24 cellular contexts compared by ENCODE assay signal in genomic region chr6:31886426-31887068, GRCh38. TPM values are rescaled to one million over a fixed set of nuclear protein-coding genes. Genes with fewer than 3 reads are reported as not detected.
"Had no signal": no experiment of that assay in that cellular context is flagged by ENCODE, and none has a peak within 500 bp of the region (broad histone marks: within the 10 kb centered on the region; RNA-seq: fewer than 3 reads in every experiment).

No MANE protein-coding gene starts in this region.

- H3K4me1 Mint-ChIP-seq: activated CD4-positive, alpha-beta T cell treated with anti-CD3 and anti-CD28 coated beads, Interleukin-2, amount 10 ng/mL, durations not matched to agents 7 days and 5 days; memory B cell; nephron had no signal

- ATAC-seq: activated T-cell treated with anti-CD3 and anti-CD28 coated beads, Interleukin-2, amount 50 U/mL, for 72 hours; gastrocnemius medialis; stimulated activated naive B cell treated with anti-CD40 and anti-IgM and Interleukin-4, amounts not matched to agents 10 μg/mL and 1 μg/mL and 100 μg/mL, for 72 hours; upper lobe of right lung had no signal

- H3K27me3 Mint-ChIP-seq: activated CD4-positive, alpha-beta T cell treated with anti-CD3 and anti-CD28 coated beads, Interleukin-2, amount 10 ng/mL, durations not matched to agents 7 days and 5 days; activated naive CD4-positive, alpha-beta T cell treated with anti-CD3 and anti-CD28 coated beads, Interleukin-2, amount 10 ng/mL, durations not matched to agents 7 days and 5 days; memory B cell; stimulated activated naive B cell treated with anti-CD40 and anti-IgM and Interleukin-4, amounts not matched to agents 10 μg/mL and 1 μg/mL and 100 μg/mL, for 72 hours had no signal

- H3K27me3 ChIP-seq: esophagus squamous epithelium, gastrocnemius medialis, sigmoid colon, upper lobe of right lung had no signal

- DNase-seq: activated CD4-positive, alpha-beta T cell treated with anti-CD3 and anti-CD28 coated beads, Interleukin-2, amount 10 ng/mL, durations not matched to agents 7 days and 5 days; activated CD4-positive, CD25-positive, alpha-beta regulatory T cell treated with anti-CD3 and anti-CD28 coated beads, Interleukin-2, amount 50 U/mL, for 72 hours; activated CD8-positive, alpha-beta memory T cell treated with anti-CD3 and anti-CD28 coated beads for 24 hours; activated effector memory CD4-positive, alpha-beta T cell treated with anti-CD3 and anti-CD28 coated beads, Interleukin-2, amount 50 U/mL, for 16 hours; activated naive CD4-positive, alpha-beta T cell treated with anti-CD3 and anti-CD28 coated beads, Interleukin-2, amount 10 ng/mL, durations not matched to agents 7 days and 5 days; activated T-cell treated with anti-CD3 and anti-CD28 coated beads, Interleukin-2, amount 50 U/mL, for 72 hours; amygdala; cerebellar nuclear complex; esophagus squamous epithelium; gastrocnemius medialis; head of caudate nucleus; hypothalamus; nucleus accumbens; sigmoid colon; stimulated activated CD4-positive, alpha-beta T cell treated with anti-CD3 and anti-CD28 coated beads, Interleukin-15, amount 100 ng/mL, for 24 hours; stimulated activated naive B cell treated with anti-CD40 and anti-IgM and Interleukin-4, amounts not matched to agents 10 μg/mL and 1 μg/mL and 100 μg/mL, for 72 hours; upper lobe of right lung; WERI-Rb-1 had no signal

- H3K4me3 ChIP-seq: coronary artery, esophagus squamous epithelium, gastrocnemius medialis, sigmoid colon, smooth muscle cell, thoracic aorta, upper lobe of right lung had no signal

- H3K4me3 Mint-ChIP-seq: activated CD4-positive, alpha-beta T cell treated with anti-CD3 and anti-CD28 coated beads, Interleukin-2, amount 10 ng/mL, durations not matched to agents 7 days and 5 days; activated naive CD4-positive, alpha-beta T cell treated with anti-CD3 and anti-CD28 coated beads, Interleukin-2, amount 10 ng/mL, durations not matched to agents 7 days and 5 days; activated T-cell treated with anti-CD3 and anti-CD28 coated beads, Interleukin-2, amount 50 U/mL, for 72 hours; memory B cell; nephron; stimulated activated naive B cell treated with anti-CD40 and anti-IgM and Interleukin-4, amounts not matched to agents 10 μg/mL and 1 μg/mL and 100 μg/mL, for 72 hours had no signal

- H3K9me3 ChIP-seq: esophagus squamous epithelium, gastrocnemius medialis, sigmoid colon, thoracic aorta, upper lobe of right lung had no signal

- H3K27ac Mint-ChIP-seq: activated CD4-positive, alpha-beta T cell treated with anti-CD3 and anti-CD28 coated beads, Interleukin-2, amount 10 ng/mL, durations not matched to agents 7 days and 5 days; activated naive CD4-positive, alpha-beta T cell treated with anti-CD3 and anti-CD28 coated beads, Interleukin-2, amount 10 ng/mL, durations not matched to agents 7 days and 5 days; activated T-cell treated with anti-CD3 and anti-CD28 coated beads, Interleukin-2, amount 50 U/mL, for 72 hours; memory B cell; nephron had no signal

- H3K27ac ChIP-seq: coronary artery, esophagus squamous epithelium, gastrocnemius medialis, sigmoid colon, thoracic aorta, upper lobe of right lung, WERI-Rb-1 had no signal

- H3K4me2 ChIP-seq: smooth muscle cell had no signal

- H3K4me1 ChIP-seq: gastrocnemius medialis, sigmoid colon, upper lobe of right lung had no signal

- H3K9me3 Mint-ChIP-seq: activated CD4-positive, alpha-beta T cell treated with anti-CD3 and anti-CD28 coated beads, Interleukin-2, amount 10 ng/mL, durations not matched to agents 7 days and 5 days; activated naive CD4-positive, alpha-beta T cell treated with anti-CD3 and anti-CD28 coated beads, Interleukin-2, amount 10 ng/mL, durations not matched to agents 7 days and 5 days; activated T-cell treated with anti-CD3 and anti-CD28 coated beads, Interleukin-2, amount 50 U/mL, for 72 hours; memory B cell; nephron; stimulated activated naive B cell treated with anti-CD40 and anti-IgM and Interleukin-4, amounts not matched to agents 10 μg/mL and 1 μg/mL and 100 μg/mL, for 72 hours had no signal

RNA-seq across cellular contexts. Expression of gene SLC44A4, which starts 7.8 kb away (rescaled TPM):
- total RNA-seq: T-helper 2 cell treated with Interferon-gamma antibody and Interleukin-4, amounts not matched to agents 100 ng/mL and 5 ng/mL, for 36 hours had no signal

RNA-seq across cellular contexts. Expression of gene ZBTB12, which starts 15.3 kb away (rescaled TPM):
- polyA plus RNA-seq: smooth muscle cell had no signal

RNA-seq across cellular contexts. Expression of gene C2, which starts 41.0 kb away (rescaled TPM):
- total RNA-seq: smooth muscle cell had no signal
